1 cellular context compared by ENCODE assay signal in the genomic region with DNA sequence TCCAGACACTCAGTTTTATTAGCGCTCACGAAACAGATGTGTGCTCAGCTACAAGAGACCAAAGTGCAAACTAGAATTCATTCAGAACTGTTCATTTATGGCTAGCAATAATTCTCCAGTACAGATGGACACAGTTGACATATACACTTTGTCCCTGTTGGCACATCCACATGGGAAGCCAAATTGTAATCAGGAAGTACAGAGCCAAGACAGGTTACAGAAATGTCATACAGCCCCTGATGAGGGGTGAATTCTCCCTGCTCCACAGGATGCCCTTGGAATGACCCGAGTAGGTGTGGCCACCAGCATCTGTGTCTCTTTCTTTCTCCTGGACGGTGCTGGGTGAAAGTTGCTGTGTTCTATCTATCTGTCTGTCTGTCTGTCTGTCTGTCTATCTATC.
TF ChIP-seq lines count a peak whose summit lies in the region.

No MANE protein-coding gene starts in this region.

TF ChIP-seq in IMR-90, 13 proteins besides CTCF, POLR2A, EP300 and RAD21:
- TF ChIP-seq SMC3 (IDR thresholded peaks at IDR 0.05; ENCODE audit: low read depth, low read length) (no peak), CHD1 (IDR thresholded peaks at IDR 0.05; ENCODE audit: low read depth, low read length) (no peak), CEBPB (IDR thresholded peaks at IDR 0.05; ENCODE audit: low read depth, low read length) (no peak), RCOR1 (IDR thresholded peaks at IDR 0.05; ENCODE audit: insufficient replicate concordance, low read length) (no peak), NFE2L2 (IDR thresholded peaks at IDR 0.05; ENCODE audit: low read depth, low read length) (no peak)
- TF ChIP-seq, protein P1, sequence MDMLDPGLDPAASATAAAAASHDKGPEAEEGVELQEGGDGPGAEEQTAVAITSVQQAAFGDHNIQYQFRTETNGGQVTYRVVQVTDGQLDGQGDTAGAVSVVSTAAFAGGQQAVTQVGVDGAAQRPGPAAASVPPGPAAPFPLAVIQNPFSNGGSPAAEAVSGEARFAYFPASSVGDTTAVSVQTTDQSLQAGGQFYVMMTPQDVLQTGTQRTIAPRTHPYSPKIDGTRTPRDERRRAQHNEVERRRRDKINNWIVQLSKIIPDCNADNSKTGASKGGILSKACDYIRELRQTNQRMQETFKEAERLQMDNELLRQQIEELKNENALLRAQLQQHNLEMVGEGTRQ (IDR thresholded peaks at IDR 0.05; ENCODE audit: low read depth, low read length) = no peak
